In the genomic region with DNA sequence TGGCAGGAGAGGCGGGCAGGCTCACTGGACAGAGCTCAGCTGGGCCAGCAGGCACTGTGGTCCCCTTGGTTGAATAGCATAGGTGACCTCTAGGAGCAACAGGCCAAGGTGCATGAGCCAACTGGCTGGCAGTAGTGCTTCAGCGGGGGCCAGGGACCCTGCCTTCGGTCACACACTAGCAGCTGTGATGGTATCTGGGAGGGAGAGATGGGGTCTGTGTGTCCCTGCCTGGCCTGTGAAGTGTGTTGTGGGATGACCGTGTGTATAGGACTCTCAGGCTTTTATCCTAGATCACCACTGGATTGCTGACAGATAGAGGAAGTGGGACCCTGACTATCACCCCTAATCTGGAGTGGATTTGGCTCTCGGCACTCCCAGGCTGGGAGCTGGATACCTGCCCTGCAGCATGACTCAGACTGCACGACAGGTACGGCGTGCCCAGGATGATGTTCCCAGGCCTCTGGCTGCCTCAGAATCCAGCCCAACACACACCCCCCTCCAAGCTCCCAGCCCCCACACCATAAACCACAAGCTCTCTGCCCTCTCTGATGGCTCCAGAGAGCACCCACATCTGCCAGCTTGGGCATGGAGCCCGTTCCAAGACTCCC, we compare ENCODE assay signal across 16 cellular contexts. TPM values are rescaled to one million over a fixed set of nuclear protein-coding genes. Genes with fewer than 3 reads are reported as not detected.
DNase-seq lines count a peak whose midpoint lies in the region; ATAC-seq and TF ChIP-seq lines count a peak whose summit lies in the region.
"Had no signal": no experiment of that assay in that cellular context is flagged by ENCODE, and none has a peak within 500 bp of the region (broad histone marks: within the 10 kb centered on the region; RNA-seq: fewer than 3 reads in every experiment).

No MANE protein-coding gene starts in this region.

- intact Hi-C loops in MCF 10A (cut with micrococcal nuclease), result no loop called here
- intact Hi-C loops in mammary epithelial cell (cut with micrococcal nuclease), result no loop called here
- intact Hi-C loops in activated CD8-positive, alpha-beta T cell treated with anti-CD3 and anti-CD28 coated beads for 36 hours (cut with micrococcal nuclease), result loop anchor here (10.0 kb wide), 2 partner anchors 482 to 1238 kb away; a partner anchor contains a TSS

- H3K9me3 Mint-ChIP-seq in MCF 10A (ENCODE audit: unreplicated experiment), result no peaks in the 10 kb centered on the region
- H3K9me3 Mint-ChIP-seq in activated CD8-positive, alpha-beta T cell treated with anti-CD3 and anti-CD28 coated beads for 36 hours, result no peaks in the 10 kb centered on the region

- H3K36me3 ChIP-seq in mammary epithelial cell (ENCODE audit: insufficient read depth, low read length), result peaks cover 22% of the 10 kb centered on the region

- DNase-seq in MCF 10A (ENCODE audit: unreplicated experiment) (peak; percentile 53), mammary epithelial cell (no peak), SW 1271 (lab: John Stamatoyannopoulos, UW) (no peak)
- no peak for DNase-seq in activated CD8-positive, alpha-beta T cell treated with anti-CD3 and anti-CD28 coated beads for 36 hours
- DNase-seq: Caco-2, HCEC 1CT, IMR-90, MV-4-11, NCI-H1436 treated with DMSO at 0.1 percent for 48 hours, NCI-H2081 treated with DMSO at 0.1 percent for 48 hours, NCI-H226, NCI-H526 had no signal

- H3K79me2 ChIP-seq in mammary epithelial cell (ENCODE audit: insufficient read depth, low read length), result peaks cover 18% of the 10 kb centered on the region

- no peak for ATAC-seq in activated CD8-positive, alpha-beta T cell treated with anti-CD3 and anti-CD28 coated beads for 36 hours
- peak; percentile 45 for ATAC-seq in esophagus mucosa
- ATAC-seq in GM21515 (IDR thresholded peaks at IDR 0.05; ENCODE audit: unreplicated experiment), result no peak
- ATAC-seq in HG02678 (IDR thresholded peaks at IDR 0.05; ENCODE audit: unreplicated experiment), result no peak

- no peak for TF ChIP-seq CTCF in MCF 10A (IDR thresholded peaks at IDR 0.05; ENCODE audit: unreplicated experiment)
- TF ChIP-seq CTCF in mammary epithelial cell (conservative IDR thresholded peaks at IDR 0.05 in 1 of 2, IDR thresholded peaks at IDR 0.05 in 1 of 2; ENCODE audit: extremely low read depth in 1 of 2, insufficient read depth in 1 of 2, low read depth in 1 of 2, low read length in 2 of 2), result no peak
- no peak for TF ChIP-seq CTCF in activated CD8-positive, alpha-beta T cell treated with anti-CD3 and anti-CD28 coated beads for 36 hours (IDR thresholded peaks at IDR 0.05)

- no peak overlapping the region for H2AFZ ChIP-seq in mammary epithelial cell (ENCODE audit: low read depth, low read length)

- CTCF ChIA-PET in MCF 10A (lab: Yijun Ruan, JAX), result interaction anchor here (0.6 to 4.2 kb wide), 6 partner anchors 8 to 1266 kb away, joined by 3 to 18 read pairs (median 4); a partner anchor contains a TSS
- CTCF ChIA-PET in mammary epithelial cell (lab: Charles Lee; ENCODE audit: low non-redundant PET), result no interaction called here
- CTCF ChIA-PET in activated CD8-positive, alpha-beta T cell treated with anti-CD3 and anti-CD28 coated beads for 36 hours (lab: Charles Lee), result no interaction called here

- H3K9ac ChIP-seq in mammary epithelial cell (ENCODE audit: insufficient read depth, low read length), result no peak overlapping the region

- no peak overlapping the region for H3K4me2 ChIP-seq in mammary epithelial cell (ENCODE audit: insufficient read depth, low read depth, low read length)
- H3K4me2 ChIP-seq: A549 had no signal

- no peaks in the 10 kb centered on the region for H4K20me1 ChIP-seq in mammary epithelial cell (ENCODE audit: insufficient read depth, low read length)

- H3K27ac Mint-ChIP-seq in MCF 10A (ENCODE audit: low read depth, unreplicated experiment), result no peak overlapping the region
- peak overlapping the region; percentile 30 for H3K27ac Mint-ChIP-seq in activated CD8-positive, alpha-beta T cell treated with anti-CD3 and anti-CD28 coated beads for 36 hours

- no peaks in the 10 kb centered on the region for H3K27me3 Mint-ChIP-seq in MCF 10A (ENCODE audit: insufficient read depth, unreplicated experiment)
- H3K27me3 Mint-ChIP-seq in activated CD8-positive, alpha-beta T cell treated with anti-CD3 and anti-CD28 coated beads for 36 hours, result no peaks in the 10 kb centered on the region

- H3K9me3 ChIP-seq in mammary epithelial cell (replicated peaks; ENCODE audit: insufficient read depth, low read length), result no peaks in the 10 kb centered on the region
- H3K9me3 ChIP-seq: A549, Caco-2 had no signal

- no peak overlapping the region for H3K27ac ChIP-seq in mammary epithelial cell (ENCODE audit: insufficient read depth, low read depth, low read length)
- H3K27ac ChIP-seq: A549 had no signal

- in situ Hi-C loops in mammary epithelial cell (cut with MboI; ENCODE audit: low sequenced_read_pairs in 2 of 2), result loop anchor here (10.0 kb wide), 1 partner anchor 472 kb away; no protein-coding TSS in a partner anchor

- H3K36me3 Mint-ChIP-seq in MCF 10A (ENCODE audit: insufficient read depth, unreplicated experiment), result peaks cover 39% of the 10 kb centered on the region
- peaks cover 32% of the 10 kb centered on the region for H3K36me3 Mint-ChIP-seq in activated CD8-positive, alpha-beta T cell treated with anti-CD3 and anti-CD28 coated beads for 36 hours (ENCODE audit: low read depth)

- BruUV-seq in MCF 10A (replicated peaks; lab: Mats Ljungman, UMichigan), result no TSS peak
- no TSS peak for BruUV-seq in mammary epithelial cell (replicated peaks; lab: Mats Ljungman, UMichigan)

- dilution Hi-C loops in mammary epithelial cell (cut with HindIII; ENCODE audit: low sequenced_read_pairs), result loop anchor here (25.0 kb wide), 1 partner anchor 120 kb away; no protein-coding TSS in a partner anchor

- no peaks in the 10 kb centered on the region for H3K27me3 ChIP-seq in mammary epithelial cell (ENCODE audit: insufficient read depth, low read length)

- 53% methylated on average over 7 of the region's 9 CpGs for WGBS in mammary epithelial cell (ENCODE audit: low coverage, missing lambda C conversion rate)

- H3K4me3 Mint-ChIP-seq in MCF 10A (ENCODE audit: unreplicated experiment), result no peak overlapping the region
- H3K4me3 Mint-ChIP-seq in activated CD8-positive, alpha-beta T cell treated with anti-CD3 and anti-CD28 coated beads for 36 hours, result no peak overlapping the region

- POLR2A ChIA-PET in MCF 10A (lab: Yijun Ruan, JAX), result interaction anchor here (0.6 to 1.2 kb wide), 4 partner anchors 10 to 773 kb away, joined by 3 to 4 read pairs (median 4); no protein-coding TSS in a partner anchor
- POLR2A ChIA-PET in activated CD8-positive, alpha-beta T cell treated with anti-CD3 and anti-CD28 coated beads for 36 hours (lab: Charles Lee), result interaction anchor here (4.1 kb wide), 1 partner anchor 8 kb away, joined by 48 read pairs; a partner anchor contains a TSS

- H3K4me1 Mint-ChIP-seq in MCF 10A (ENCODE audit: insufficient read depth, unreplicated experiment), result peaks cover 31% of the 10 kb centered on the region
- H3K4me1 Mint-ChIP-seq in activated CD8-positive, alpha-beta T cell treated with anti-CD3 and anti-CD28 coated beads for 36 hours (ENCODE audit: low read depth), result peaks cover 28% of the 10 kb centered on the region

- H3K4me3 ChIP-seq in mammary epithelial cell (replicated peaks in 1 of 3; ENCODE audit: insufficient read depth in 1 of 3, low read depth in 2 of 3, low read length in 3 of 3), result no peak overlapping the region
- H3K4me3 ChIP-seq: A549 had no signal

- H3K4me1 ChIP-seq in mammary epithelial cell (ENCODE audit: insufficient read depth, low read length), result peaks cover 13% of the 10 kb centered on the region
- H3K4me1 ChIP-seq: Caco-2 had no signal

RNA-seq across cellular contexts. Expression of a gene that starts 7.8 kb away (rescaled TPM):
- 2,707 and 3,065 TPM in 2 replicates for total RNA-seq in MCF 10A (2022)
- 1,000 to 10,000 TPM; 1,069 to 1,616 TPM for total RNA-seq in mammary epithelial cell
- 4,815 TPM for polyA plus RNA-seq in mammary epithelial cell
- 502 TPM for polyA minus RNA-seq in mammary epithelial cell
- 1,000 to 10,000 TPM; 3,057 to 3,069 TPM for total RNA-seq in activated CD8-positive, alpha-beta T cell treated with anti-CD3 and anti-CD28 coated beads for 36 hours
- total RNA-seq in esophagus mucosa, result 2,071 TPM
